Comparison of ENCODE assay signal across 8 cellular contexts in genomic region chr3:143973352-143974021, GRCh38. TPM values are rescaled to one million over a fixed set of nuclear protein-coding genes. Genes with fewer than 3 reads are reported as not detected.
A peak's percentile ranks its signal among the peaks of the same experiment; 100 is the strongest.
DNase-seq lines count a peak whose midpoint lies in the region; ATAC-seq and TF ChIP-seq lines count a peak whose summit lies in the region.

No MANE protein-coding gene starts in this region.

- peak overlapping the region; percentile 86 for H2AFZ ChIP-seq in ACC112 (ENCODE audit: low read length, unreplicated experiment)

- peaks cover 61% of the 10 kb centered on the region for H3K79me2 ChIP-seq in ACC112 (ENCODE audit: control insufficient read depth, insufficient read depth, low read length, unreplicated experiment)

- TF ChIP-seq POLR2A in Peyer's patch (IDR thresholded peaks at IDR 0.05) = no peak

- H3K4me3 ChIP-seq in ACC112 (ENCODE audit: low read depth, low read length) = peak overlapping the region; percentile 95
- H3K4me3 ChIP-seq in GM12865 (ENCODE audit: low read depth, low read length) = peak overlapping the region; percentile 97
- H3K4me3 ChIP-seq in Peyer's patch = peak overlapping the region; percentile 65 to 87 (median 76)
- peak overlapping the region; percentile 65 for H3K4me3 ChIP-seq in endocrine pancreas (ENCODE audit: control insufficient read depth, insufficient read depth, low read length)

- H3K36me3 ChIP-seq in ACC112 (ENCODE audit: insufficient read depth, low read length) (no peaks in the 10 kb centered on the region), Peyer's patch (no peaks in the 10 kb centered on the region), endocrine pancreas (ENCODE audit: control insufficient read depth, insufficient read depth, low read length) (no peaks in the 10 kb centered on the region)

- ATAC-seq in GM19397 (IDR thresholded peaks at IDR 0.05; ENCODE audit: unreplicated experiment) = no peak

- no peaks in the 10 kb centered on the region for H3K27me3 ChIP-seq in ACC112 (ENCODE audit: insufficient read depth, low read length)
- H3K27me3 ChIP-seq in Peyer's patch = no peaks in the 10 kb centered on the region
- H3K27me3 ChIP-seq in endocrine pancreas (ENCODE audit: control insufficient read depth, insufficient read depth, low read length) = no peaks in the 10 kb centered on the region

- no peaks in the 10 kb centered on the region for H3K9me3 ChIP-seq in Peyer's patch
- no peaks in the 10 kb centered on the region for H3K9me3 ChIP-seq in endocrine pancreas (ENCODE audit: control insufficient read depth, low read length)

- TF ChIP-seq CTCF in GM12865 (IDR thresholded peaks at IDR 0.05; ENCODE audit: insufficient read depth, low read depth, low read length, missing control alignments) = no peak
- TF ChIP-seq CTCF in Peyer's patch (IDR thresholded peaks at IDR 0.05) = no peak

- peak overlapping the region; percentile 85 for H3K27ac ChIP-seq in ACC112 (ENCODE audit: low read depth, low read length)
- peak overlapping the region; percentile 92 to 98 (median 94) for H3K27ac ChIP-seq in Peyer's patch

- H3K4me1 ChIP-seq in ACC112 (ENCODE audit: control insufficient read depth, insufficient read depth, low read length, unreplicated experiment) (peaks cover 22% of the 10 kb centered on the region), Peyer's patch (peaks cover 0 to 21% (median 6%) of the 10 kb centered on the region in 4 donors), endocrine pancreas (ENCODE audit: control insufficient read depth, insufficient read depth, low read length) (peaks cover 7% of the 10 kb centered on the region)

- DNase-seq in GM12865 (ENCODE audit: low read depth) (peak; percentile 13), Peyer's patch (peak in 1 of 3 donors; percentile 16), myocyte (ENCODE audit: low read depth) (peak; percentile 46), NCI-H774 (lab: John Stamatoyannopoulos, UW) (no peak), cerebellum (ENCODE audit: low spot score) (no peak)

- peak overlapping the region; percentile 98 for H3K9ac ChIP-seq in endocrine pancreas (ENCODE audit: control insufficient read depth, insufficient read depth, low read length)

RNA-seq across cellular contexts. Expression of gene DIPK2A, which starts 1.9 kb away (rescaled TPM):
- total RNA-seq in Peyer's patch (10 to 100 TPM in 3 of 4 donors, 1 to 10 TPM in 1; 9.1 to 47.2 (median 29.4) TPM), myocyte (40.2 and 45.0 TPM in 2 replicates), cerebellum (206 TPM)
- polyA plus RNA-seq in myocyte (2012) = 20.9 TPM

Comparison
In these comparisons a context has a peak if more than half of its experiments do, and no peak if none do; other contexts are left out.
1. DNase-seq: peak in GM12865 (single experiment) and myocyte (single experiment); none in NCI-H774 (single experiment) and cerebellum (single experiment).
2. Peak in every context shown above with its lines, with median percentiles within 50 percentile points of each other: H3K4me3 ChIP-seq.